In genomic region chr3:49661281-49661680, GRCh38 we compare ENCODE assay signal across 23 cellular contexts. TPM values are rescaled to one million over a fixed set of nuclear protein-coding genes. Genes with fewer than 3 reads are reported as not detected.
DNase-seq lines count a peak whose midpoint lies in the region; ATAC-seq, FAIRE-seq and TF ChIP-seq lines count a peak whose summit lies in the region.
"Had no signal": no experiment of that assay in that cellular context is flagged by ENCODE, and none has a peak within 500 bp of the region (broad histone marks: within the 10 kb centered on the region; RNA-seq: fewer than 3 reads in every experiment).

No MANE protein-coding gene starts in this region.

- H3K36me3 Mint-ChIP-seq in activated T-cell treated with anti-CD3 and anti-CD28 coated beads, Interleukin-2, amount 50 U/mL, for 24 hours (ENCODE audit: low read depth): no peaks in the 10 kb centered on the region
- H3K36me3 Mint-ChIP-seq: CD8-positive, alpha-beta memory T cell had no signal

- POLR2A ChIA-PET in K562 (lab: Yijun Ruan, JAX): no interaction called here

- CTCF ChIA-PET in K562 (lab: Yijun Ruan, JAX; ENCODE audit: low intra/inter-chr PET ratio): no interaction called here

- no peak for TF ChIP-seq RAD21 in K562 (CRISPR knock-in tag; conservative IDR thresholded peaks at IDR 0.05 in 1 of 2, IDR thresholded peaks at IDR 0.05 in 1 of 2)

- no peak overlapping the region for H2AFZ ChIP-seq in GM23248
- H2AFZ ChIP-seq in K562 (ENCODE audit: low read depth, low read length): no peak overlapping the region

- H3K9ac ChIP-seq in GM23248: no peak overlapping the region
- no peak overlapping the region for H3K9ac ChIP-seq in K562 (ENCODE audit: insufficient read depth in 1 of 2, low read depth in 2 of 2, low read length in 2 of 2)

- no peak overlapping the region for H3K27ac Mint-ChIP-seq in activated T-cell treated with anti-CD3 and anti-CD28 coated beads, Interleukin-2, amount 50 U/mL, for 24 hours
- H3K27ac Mint-ChIP-seq: CD8-positive, alpha-beta memory T cell had no signal

- H3K4me2 ChIP-seq in GM23248 (ENCODE audit: unreplicated experiment) (no peak overlapping the region), K562 (ENCODE audit: insufficient read depth, low read length) (no peak overlapping the region)

- H3K4me3 ChIP-seq in GM23248 (no peak overlapping the region), K562 (no peak overlapping the region), pancreas (no peak overlapping the region), SJCRH30 (no peak overlapping the region)
- H3K4me3 ChIP-seq: GM12878 had no signal

- BruUV-seq in K562 (replicated peaks; lab: Mats Ljungman, UMichigan): no TSS peak

- FAIRE-seq in RCC 7860 (lab: Jason Lieb, UNC) (no peak), K562 (lab: Jason Lieb, UNC) (no peak), pancreas (lab: Jason Lieb, UNC) (no peak)
- FAIRE-seq: GM12878, GM19239 had no signal

- H3K4me1 Mint-ChIP-seq in activated T-cell treated with anti-CD3 and anti-CD28 coated beads, Interleukin-2, amount 50 U/mL, for 24 hours (ENCODE audit: low read depth): no peaks in the 10 kb centered on the region
- H3K4me1 Mint-ChIP-seq: CD8-positive, alpha-beta memory T cell had no signal

- H3K9me1 ChIP-seq in K562 (ENCODE audit: control insufficient read depth, insufficient read depth, low read length): no peaks in the 10 kb centered on the region

- in situ Hi-C loops in GM23248 (cut with MboI): no loop called here
- in situ Hi-C loops in K562 (cut with MboI): loop anchor here (10.0 kb wide), 1 partner anchor 96 kb away; no protein-coding TSS in a partner anchor

- H3K27me3 Mint-ChIP-seq in activated T-cell treated with anti-CD3 and anti-CD28 coated beads, Interleukin-2, amount 50 U/mL, for 24 hours: no peaks in the 10 kb centered on the region
- H3K27me3 Mint-ChIP-seq: IgD-negative memory B cell had no signal

- 64 to 66% methylated on average over 14 of the region's 14 CpGs for WGBS in GM23248 (ENCODE audit: low coverage in 1 of 2, low lambda C conversion rate in 2 of 2, missing lambda C conversion rate in 2 of 2), 2 experiments
- 26% methylated on average over 9 of the region's 14 CpGs for WGBS in K562 (ENCODE audit: insufficient coverage, low coverage, missing lambda C conversion rate)
- 60% methylated on average over 14 of the region's 14 CpGs for WGBS in pancreas, 2 donors

- no peaks in the 10 kb centered on the region for H3K9me3 Mint-ChIP-seq in activated T-cell treated with anti-CD3 and anti-CD28 coated beads, Interleukin-2, amount 50 U/mL, for 24 hours
- H3K9me3 Mint-ChIP-seq: CD8-positive, alpha-beta memory T cell; H9; IgD-negative memory B cell had no signal

- H3K9me3 ChIP-seq in GM23248 (ENCODE audit: low read depth): no peaks in the 10 kb centered on the region
- no peaks in the 10 kb centered on the region for H3K9me3 ChIP-seq in K562 (replicated peaks; ENCODE audit: control insufficient read depth, insufficient read depth, low read depth, low read length)
- H3K9me3 ChIP-seq in pancreas: no peaks in the 10 kb centered on the region
- H3K9me3 ChIP-seq in SJCRH30 (replicated peaks): no peaks in the 10 kb centered on the region

- DNase-seq in GM23248 (peak; percentile 15), RCC 7860 (ENCODE audit: low spot score) (peak; percentile 48), K562 (ENCODE audit: extremely low read depth in 1 of 4, low spot score in 3 of 4) (peak in 2 of 4 experiments; percentile 29 to 31), pancreas (peak in 1 of 6 donors; percentile 73), GDM1 (lab: John Stamatoyannopoulos, UW) (no peak), SJCRH30 (no peak)
- no peak for DNase-seq in stimulated activated naive CD4-positive, alpha-beta T cell (lab: John Stamatoyannopoulos, UW)
- DNase-seq in activated T-cell treated with anti-CD3 and anti-CD28 coated beads, Interleukin-2, amount 50 U/mL, for 24 hours: no peak
- DNase-seq: C1 segment of cervical spinal cord; CD8-positive, alpha-beta memory T cell; H9; NCI-H1105; NCI-H1694; NCI-H2107; NCI-H2227 treated with DMSO at 0.1 percent for 48 hours; NCI-H510A treated with DMSO at 0.1 percent for 48 hours; NCI-H82; SW 1271; T-helper 2 cell had no signal

- no peak overlapping the region for H3K4me3 Mint-ChIP-seq in activated T-cell treated with anti-CD3 and anti-CD28 coated beads, Interleukin-2, amount 50 U/mL, for 24 hours
- H3K4me3 Mint-ChIP-seq: CD8-positive, alpha-beta memory T cell; H9; IgD-negative memory B cell had no signal

- TF ChIP-seq CTCF in K562 (IDR thresholded peaks at IDR 0.05 in 2 of 3, conservative IDR thresholded peaks at IDR 0.05 in 1 of 3; ENCODE audit: insufficient read depth in 2 of 3, low read depth in 1 of 3, low read length in 3 of 3): no peak
- TF ChIP-seq CTCF in pancreas (IDR thresholded peaks at IDR 0.05): no peak

- no peak for TF ChIP-seq POLR2A in K562 (conservative IDR thresholded peaks at IDR 0.05)

- TF ChIP-seq EP300 in K562 (IDR thresholded peaks at IDR 0.05; ENCODE audit: low read length): no peak

- H4K20me1 ChIP-seq in GM23248 (ENCODE audit: insufficient read depth) (no peaks in the 10 kb centered on the region), K562 (replicated peaks; ENCODE audit: control insufficient read depth, insufficient read depth, low read length) (no peaks in the 10 kb centered on the region)

- H3F3A ChIP-seq in GM23248 (ENCODE audit: insufficient read depth): no peaks in the 10 kb centered on the region

- no peak for ATAC-seq in K562
- peak; percentile 36 to 75 (median 51) for ATAC-seq in pancreas
- ATAC-seq: GM12878, Right ventricle myocardium inferior had no signal

- no peaks in the 10 kb centered on the region for H3K79me2 ChIP-seq in GM23248 (ENCODE audit: insufficient read depth)
- H3K79me2 ChIP-seq in K562 (ENCODE audit: control insufficient read depth, insufficient read depth, low read length): no peaks in the 10 kb centered on the region

- H3K27me3 ChIP-seq in GM23248 (replicated peaks; ENCODE audit: insufficient read depth) (0 out of 2 replicates have a peak, but pooled peaks cover 10% of the 10 kb centered on the region), K562 (ENCODE audit: control insufficient read depth in 2 of 2, insufficient read depth in 2 of 2, low read length in 2 of 2) (no peaks in the 10 kb centered on the region), pancreas (no peaks in the 10 kb centered on the region), SJCRH30 (no peaks in the 10 kb centered on the region)

- no peaks in the 10 kb centered on the region for H3K9me2 ChIP-seq in GM23248 (ENCODE audit: insufficient read depth)

- no peak overlapping the region for H3K27ac ChIP-seq in GM23248
- H3K27ac ChIP-seq in K562 (ENCODE audit: extremely low read depth, low read depth, low read length): no peak overlapping the region
- H3K27ac ChIP-seq in pancreas: no peak overlapping the region
- H3K27ac ChIP-seq in SJCRH30: no peak overlapping the region

- intact Hi-C loops in K562 (cut with micrococcal nuclease): no loop called here
- intact Hi-C loops in pancreas (cut with DNase I): no loop called here

- no peaks in the 10 kb centered on the region for H3K36me3 ChIP-seq in GM23248 (ENCODE audit: low read depth)
- no peaks in the 10 kb centered on the region for H3K36me3 ChIP-seq in K562 (ENCODE audit: control insufficient read depth, insufficient read depth, low read length)
- H3K36me3 ChIP-seq in pancreas: no peaks in the 10 kb centered on the region
- no peaks in the 10 kb centered on the region for H3K36me3 ChIP-seq in SJCRH30

- H3K4me1 ChIP-seq in GM23248 (ENCODE audit: insufficient read depth) (no peaks in the 10 kb centered on the region), K562 (replicated peaks in 1 of 2; ENCODE audit: control insufficient read depth in 2 of 2, insufficient read depth in 2 of 2, low read length in 2 of 2) (peaks cover 0 to 14% of the 10 kb centered on the region in 2 experiments; a peak in 2 of 5 replicates), pancreas (peaks cover 0 to 2% (median 0%) of the 10 kb centered on the region in 3 donors), SJCRH30 (no peaks in the 10 kb centered on the region; the same call in 1 of the 2 replicates)

RNA-seq across cellular contexts. Expression of gene APEH, which starts 12.9 kb away (rescaled TPM):
- 108 and 126 TPM in 2 replicates for total RNA-seq in GM23248 (2014; rRNA removed; shearing (Covaris generic))
- polyA plus RNA-seq in GM23248 (2016; fragmentation: Nextera tagmentation; extraction: Ambion mirVana): 83.3 and 89.1 TPM in 2 replicates
- 167 and 504 TPM in 2 replicates for total RNA-seq in K562 (2011; cell fraction: chromatin; rRNA removed; ENCODE audit: low replicate concordance)
- 286 and 325 TPM in 2 replicates for total RNA-seq in K562 (2011; cell fraction: nucleolus; rRNA removed)
- 167 and 176 TPM in 2 replicates for total RNA-seq in K562 (2011; cell fraction: nucleoplasm; rRNA removed)
- total RNA-seq in K562 (2014; rRNA removed): 142 and 162 TPM in 2 replicates
- 74.1 and 104 TPM in 2 replicates for total RNA-seq in K562 (2014; rRNA removed; fragmentation: Illumina TruSeq; extraction: Trizol)
- 126 and 127 TPM in 2 replicates for total RNA-seq in K562 (2015; rRNA removed; fragmentation: Illumina TruSeq; extraction: Trizol)
- total RNA-seq in K562 (2021): 174 and 177 TPM in 2 replicates
- polyA plus RNA-seq in K562 (2011; rRNA removed): 116 and 117 TPM in 2 replicates
- polyA plus RNA-seq in K562 (2011; cell fraction: cytosol; rRNA removed): 143 and 217 TPM in 2 replicates
- 281 and 331 TPM in 2 replicates for polyA plus RNA-seq in K562 (2011; cell fraction: nucleus; rRNA removed)
- 148 and 159 TPM in 2 replicates for polyA plus RNA-seq in K562 (2012)
- 120 and 130 TPM in 2 replicates for polyA plus RNA-seq in K562 (2014; fragmentation: Illumina TruSeq; extraction: Trizol)
- 10 to 100 TPM; 70.9 to 72.6 TPM for polyA plus RNA-seq in K562 (2014; fragmentation: Nextera tagmentation; extraction: Ambion mirVana)
- 111 and 122 TPM in 2 replicates for polyA plus RNA-seq in K562 (2014; rRNA removed)
- polyA minus RNA-seq in K562 (2011; rRNA and poly(A)+ RNA removed): 104 and 133 TPM in 2 replicates
- 123 and 130 TPM in 2 replicates for polyA minus RNA-seq in K562 (2011; cell fraction: cytosol; rRNA and poly(A)+ RNA removed)
- polyA minus RNA-seq in K562 (2011; cell fraction: nucleus; rRNA and poly(A)+ RNA removed): 142 and 151 TPM in 2 replicates
- 10 to 100 TPM; 41.2 to 57.3 (median 49.3) TPM for total RNA-seq in pancreas
- polyA plus RNA-seq in pancreas: 10 to 100 TPM; 26.1 to 39.3 TPM
- total RNA-seq in SJCRH30 (2014; rRNA removed; shearing (Covaris generic)): 61.8 and 63.0 TPM in 2 replicates

RNA-seq across cellular contexts. Expression of gene MST1, which starts 28.0 kb away (rescaled TPM):
- total RNA-seq in GM23248 (2014; rRNA removed; shearing (Covaris generic)): 6.3 and 6.4 TPM in 2 replicates
- polyA plus RNA-seq in GM23248 (2016; fragmentation: Nextera tagmentation; extraction: Ambion mirVana) (2.5 and 3.0 TPM in 2 replicates), K562 (2011; rRNA removed) (1.3 and 4.3 TPM in 2 replicates), K562 (2014; fragmentation: Illumina TruSeq; extraction: Trizol) (0.30 and 1.1 TPM in 2 replicates), K562 (2014; fragmentation: Nextera tagmentation; extraction: Ambion mirVana) (under 1 TPM; 0.08 to 0.10 TPM), K562 (2014; rRNA removed) (1.8 and 5.0 TPM in 2 replicates), pancreas (100 to 1,000 TPM in 1 of 2 donors, 10 to 100 TPM in 1; 83.0 to 150 TPM)
- 3.9 and 10.8 TPM in 2 replicates for total RNA-seq in K562 (2011; cell fraction: chromatin; rRNA removed; ENCODE audit: low replicate concordance)
- total RNA-seq in K562 (2011; cell fraction: nucleolus; rRNA removed): 8.2 and 12.5 TPM in 2 replicates
- total RNA-seq in K562 (2011; cell fraction: nucleoplasm; rRNA removed): 5.0 and 5.1 TPM in 2 replicates
- total RNA-seq in K562 (2014; rRNA removed) (0.23 and 0.57 TPM in 2 replicates), K562 (2014; rRNA removed; fragmentation: Illumina TruSeq; extraction: Trizol) (0.51 TPM in 1 of 2 replicates, not detected in the other), K562 (2015; rRNA removed; fragmentation: Illumina TruSeq; extraction: Trizol) (0.26 and 0.40 TPM in 2 replicates), K562 (2021) (1.2 and 1.4 TPM in 2 replicates), pancreas (10 to 100 TPM; 17.2 to 36.5 (median 21.6) TPM)
- 0.94 and 1.4 TPM in 2 replicates for polyA plus RNA-seq in K562 (2011; cell fraction: cytosol; rRNA removed)
- polyA plus RNA-seq in K562 (2011; cell fraction: nucleus; rRNA removed): 35.5 and 64.0 TPM in 2 replicates
- polyA plus RNA-seq in K562 (2012): 3.4 and 6.1 TPM in 2 replicates
- 0.56 and 1.1 TPM in 2 replicates for polyA minus RNA-seq in K562 (2011; rRNA and poly(A)+ RNA removed)
- 1.0 and 1.2 TPM in 2 replicates for polyA minus RNA-seq in K562 (2011; cell fraction: cytosol; rRNA and poly(A)+ RNA removed)
- polyA minus RNA-seq in K562 (2011; cell fraction: nucleus; rRNA and poly(A)+ RNA removed): 3.1 and 6.1 TPM in 2 replicates
- 0.84 and 3.3 TPM in 2 replicates for total RNA-seq in SJCRH30 (2014; rRNA removed; shearing (Covaris generic))

RNA-seq across cellular contexts. Expression of gene RNF123, which starts 28.1 kb away (rescaled TPM):
- 22.8 and 25.7 TPM in 2 replicates for total RNA-seq in GM23248 (2014; rRNA removed; shearing (Covaris generic))
- polyA plus RNA-seq in GM23248 (2016; fragmentation: Nextera tagmentation; extraction: Ambion mirVana): 18.7 and 21.6 TPM in 2 replicates
- total RNA-seq in K562 (2011; cell fraction: chromatin; rRNA removed; ENCODE audit: low replicate concordance): 60.1 and 195 TPM in 2 replicates
- 128 and 136 TPM in 2 replicates for total RNA-seq in K562 (2011; cell fraction: nucleolus; rRNA removed)
- 70.7 and 81.4 TPM in 2 replicates for total RNA-seq in K562 (2011; cell fraction: nucleoplasm; rRNA removed)
- 15.0 and 24.2 TPM in 2 replicates for total RNA-seq in K562 (2014; rRNA removed)
- 12.5 and 17.5 TPM in 2 replicates for total RNA-seq in K562 (2014; rRNA removed; fragmentation: Illumina TruSeq; extraction: Trizol)
- 14.4 and 15.6 TPM in 2 replicates for total RNA-seq in K562 (2015; rRNA removed; fragmentation: Illumina TruSeq; extraction: Trizol)
- 44.6 and 53.1 TPM in 2 replicates for total RNA-seq in K562 (2021)
- polyA plus RNA-seq in K562 (2011; rRNA removed): 30.4 and 48.7 TPM in 2 replicates
- polyA plus RNA-seq in K562 (2011; cell fraction: cytosol; rRNA removed): 44.7 and 74.3 TPM in 2 replicates
- polyA plus RNA-seq in K562 (2011; cell fraction: nucleus; rRNA removed): 195 and 281 TPM in 2 replicates
- 22.8 and 35.5 TPM in 2 replicates for polyA plus RNA-seq in K562 (2012)
- polyA plus RNA-seq in K562 (2014; fragmentation: Illumina TruSeq; extraction: Trizol): 28.8 and 29.6 TPM in 2 replicates
- polyA plus RNA-seq in K562 (2014; fragmentation: Nextera tagmentation; extraction: Ambion mirVana): 1 to 10 TPM; 8.7 to 8.8 TPM
- polyA plus RNA-seq in K562 (2014; rRNA removed): 34.2 and 35.0 TPM in 2 replicates
- polyA minus RNA-seq in K562 (2011; rRNA and poly(A)+ RNA removed): 22.1 and 29.0 TPM in 2 replicates
- polyA minus RNA-seq in K562 (2011; cell fraction: cytosol; rRNA and poly(A)+ RNA removed): 28.9 and 31.4 TPM in 2 replicates
- polyA minus RNA-seq in K562 (2011; cell fraction: nucleus; rRNA and poly(A)+ RNA removed): 45.0 and 58.2 TPM in 2 replicates
- total RNA-seq in pancreas: 10 to 100 TPM; 13.5 to 27.6 (median 18.3) TPM
- polyA plus RNA-seq in pancreas: 10 to 100 TPM; 21.8 to 24.3 TPM
- 12.0 and 12.3 TPM in 2 replicates for total RNA-seq in SJCRH30 (2014; rRNA removed; shearing (Covaris generic))

RNA-seq across cellular contexts. Expression of gene AMIGO3, which starts 58.2 kb away (rescaled TPM):
- 3.2 TPM in 1 of 2 replicates, not detected in the other for total RNA-seq in GM23248 (2014; rRNA removed; shearing (Covaris generic))
- 0.18 and 0.25 TPM in 2 replicates for polyA plus RNA-seq in GM23248 (2016; fragmentation: Nextera tagmentation; extraction: Ambion mirVana)
- total RNA-seq in K562 (2011; cell fraction: chromatin; rRNA removed; ENCODE audit: low replicate concordance): 5.9 TPM in 1 of 2 replicates, not detected in the other
- 5.9 and 8.8 TPM in 2 replicates for total RNA-seq in K562 (2011; cell fraction: nucleolus; rRNA removed)
- total RNA-seq in K562 (2011; cell fraction: nucleoplasm; rRNA removed): 0.51 TPM in 1 of 2 replicates, not detected in the other
- 0.68 and 1.4 TPM in 2 replicates for total RNA-seq in K562 (2014; rRNA removed)
- total RNA-seq in K562 (2014; rRNA removed; fragmentation: Illumina TruSeq; extraction: Trizol): not detected in 2 replicates
- 0.26 TPM in 1 of 2 replicates, not detected in the other for total RNA-seq in K562 (2015; rRNA removed; fragmentation: Illumina TruSeq; extraction: Trizol)
- total RNA-seq in K562 (2021): 0.18 and 0.44 TPM in 2 replicates
- polyA plus RNA-seq in K562 (2011; rRNA removed): 0.13 and 0.41 TPM in 2 replicates
- 3.1 TPM in 1 of 2 replicates, not detected in the other for polyA plus RNA-seq in K562 (2011; cell fraction: cytosol; rRNA removed)
- polyA plus RNA-seq in K562 (2011; cell fraction: nucleus; rRNA removed): 2.6 and 8.7 TPM in 2 replicates
- polyA plus RNA-seq in K562 (2012): 0.61 and 4.4 TPM in 2 replicates
- polyA plus RNA-seq in K562 (2014; fragmentation: Illumina TruSeq; extraction: Trizol): 0.18 TPM in 1 of 2 replicates, not detected in the other
- polyA plus RNA-seq in K562 (2014; fragmentation: Nextera tagmentation; extraction: Ambion mirVana): not detected
- polyA plus RNA-seq in K562 (2014; rRNA removed): 2.0 and 2.8 TPM in 2 replicates
- polyA minus RNA-seq in K562 (2011; rRNA and poly(A)+ RNA removed): not detected in 2 replicates
- polyA minus RNA-seq in K562 (2011; cell fraction: cytosol; rRNA and poly(A)+ RNA removed): 0.38 and 2.4 TPM in 2 replicates
- polyA minus RNA-seq in K562 (2011; cell fraction: nucleus; rRNA and poly(A)+ RNA removed): 2.4 and 3.3 TPM in 2 replicates
- not detected for total RNA-seq in pancreas
- polyA plus RNA-seq in pancreas: 1 to 10 TPM; 3.9 to 4.0 TPM
- 3.9 and 4.2 TPM in 2 replicates for total RNA-seq in SJCRH30 (2014; rRNA removed; shearing (Covaris generic))
- total RNA-seq: Right ventricle myocardium inferior had no signal

Comparison
In these comparisons a context has a peak if more than half of its experiments do, and no peak if none do; other contexts are left out.
1. DNase-seq: peak in GM23248 (single experiment) and RCC 7860 (single experiment); none in stimulated activated naive CD4-positive, alpha-beta T cell (0 of 6), GDM1 (single experiment), SJCRH30 (0 of 2) and activated T-cell treated with anti-CD3 and anti-CD28 coated beads, Interleukin-2, amount 50 U/mL, for 24 hours (single experiment).